23 cellular contexts compared by ENCODE assay signal in the genomic region with DNA sequence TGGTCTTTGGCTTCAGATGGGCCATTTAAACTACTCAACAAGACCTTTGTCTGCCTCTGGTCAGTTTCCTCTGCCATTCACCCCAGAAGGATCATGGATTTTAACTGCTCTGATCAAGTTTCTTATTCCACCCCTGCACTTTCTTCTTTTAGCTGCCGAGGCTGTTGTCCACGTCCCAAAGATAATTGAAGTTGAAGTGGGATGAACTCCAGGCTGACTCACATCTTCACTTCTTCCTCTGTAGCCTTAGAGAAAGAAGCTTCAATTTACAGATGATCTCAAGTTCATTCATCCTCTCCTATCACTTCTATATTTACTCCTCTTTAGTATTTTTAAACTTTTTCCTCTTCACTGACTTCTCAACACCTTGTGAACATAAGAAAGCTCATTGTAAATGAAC.
DNase-seq lines count a peak whose midpoint lies in the region; ATAC-seq and TF ChIP-seq lines count a peak whose summit lies in the region.
"Had no signal": no experiment of that assay in that cellular context is flagged by ENCODE, and none has a peak within 500 bp of the region (broad histone marks: within the 10 kb centered on the region; RNA-seq: fewer than 3 reads in every experiment).

No MANE protein-coding gene starts in this region.

- no peaks in the 10 kb centered on the region for H3K36me3 ChIP-seq in MG63
- no peaks in the 10 kb centered on the region for H3K36me3 ChIP-seq in left lung
- no peaks in the 10 kb centered on the region for H3K36me3 ChIP-seq in gastrocnemius medialis
- H3K36me3 ChIP-seq: BLaER1 treated with 17β-estradiol and CSF1 and Interleukin-3, amounts not matched to agents 10 nM and 100 nM had no signal

- H3K4me3 Mint-ChIP-seq in stimulated activated effector memory CD8-positive, alpha-beta T cell treated with anti-CD3 and anti-CD28 coated beads, Interleukin-12 subunit alpha, Interleukin-12 subunit beta, amount 100 ng/mL, for 72 hours = no peak overlapping the region
- H3K4me3 Mint-ChIP-seq: CD8-positive, alpha-beta memory T cell; GM23338 had no signal

- no peaks in the 10 kb centered on the region for H3K4me1 Mint-ChIP-seq in stimulated activated effector memory CD8-positive, alpha-beta T cell treated with anti-CD3 and anti-CD28 coated beads, Interleukin-12 subunit alpha, Interleukin-12 subunit beta, amount 100 ng/mL, for 72 hours
- H3K4me1 Mint-ChIP-seq: CD8-positive, alpha-beta memory T cell; GM23338 had no signal

- H3K27me3 ChIP-seq in MG63 (no peaks in the 10 kb centered on the region), left lung (no peaks in the 10 kb centered on the region), gastrocnemius medialis (no peaks in the 10 kb centered on the region)
- H3K27me3 ChIP-seq: BLaER1 treated with 17β-estradiol and CSF1 and Interleukin-3, amounts not matched to agents 10 nM and 100 nM had no signal

- H3K9me3 ChIP-seq in MG63 (no peaks in the 10 kb centered on the region), left lung (peaks cover 0 to 8% of the 10 kb centered on the region in 2 donors), gastrocnemius medialis (no peaks in the 10 kb centered on the region)

- no peaks in the 10 kb centered on the region for H3K36me3 Mint-ChIP-seq in stimulated activated effector memory CD8-positive, alpha-beta T cell treated with anti-CD3 and anti-CD28 coated beads, Interleukin-12 subunit alpha, Interleukin-12 subunit beta, amount 100 ng/mL, for 72 hours

- in situ Hi-C loops in gastrocnemius medialis (cut with MboI; ENCODE audit: low sequenced_read_pairs in 4 of 4) = loop anchor here in 1 of 4 donors (10.0 kb wide), 1 partner anchor 352 kb away; no protein-coding TSS in a partner anchor

- H3K4me1 ChIP-seq in left lung (no peaks in the 10 kb centered on the region), gastrocnemius medialis (no peaks in the 10 kb centered on the region)
- H3K4me1 ChIP-seq: BLaER1 treated with 17β-estradiol and CSF1 and Interleukin-3, amounts not matched to agents 10 nM and 100 nM had no signal

- intact Hi-C loops in left lung (cut with DNase I) (loop anchor here in 1 of 2 donors (10.0 kb wide), 1 partner anchor 352 kb away; no protein-coding TSS in a partner anchor), gastrocnemius medialis (cut with DNase I; ENCODE audit: low total_unique reads) (no loop called here)

- peaks cover 3% of the 10 kb centered on the region for H3K9me3 Mint-ChIP-seq in stimulated activated effector memory CD8-positive, alpha-beta T cell treated with anti-CD3 and anti-CD28 coated beads, Interleukin-12 subunit alpha, Interleukin-12 subunit beta, amount 100 ng/mL, for 72 hours

- no peak overlapping the region for H3K27ac Mint-ChIP-seq in stimulated activated effector memory CD8-positive, alpha-beta T cell treated with anti-CD3 and anti-CD28 coated beads, Interleukin-12 subunit alpha, Interleukin-12 subunit beta, amount 100 ng/mL, for 72 hours
- H3K27ac Mint-ChIP-seq: CD8-positive, alpha-beta memory T cell; GM23338 had no signal

- no peak overlapping the region for H3K27ac ChIP-seq in left lung
- H3K27ac ChIP-seq in gastrocnemius medialis = no peak overlapping the region
- H3K27ac ChIP-seq: BLaER1 treated with 17β-estradiol and CSF1 and Interleukin-3, amounts not matched to agents 10 nM and 100 nM; KMS-11 had no signal

- H3K4me3 ChIP-seq in MG63 (no peak overlapping the region), choroid plexus epithelial cell (ENCODE audit: low read depth, low read length) (no peak overlapping the region), left lung (no peak overlapping the region), gastrocnemius medialis (no peak overlapping the region)
- H3K4me3 ChIP-seq: BLaER1 treated with 17β-estradiol and CSF1 and Interleukin-3, amounts not matched to agents 10 nM and 100 nM; GM23338 had no signal

- no peak for TF ChIP-seq POLR2A in gastrocnemius medialis (IDR thresholded peaks at IDR 0.05)

- ATAC-seq in stimulated activated effector memory CD8-positive, alpha-beta T cell treated with anti-CD3 and anti-CD28 coated beads, Interleukin-12 subunit alpha, Interleukin-12 subunit beta, amount 100 ng/mL, for 72 hours = no peak
- ATAC-seq in left lung = no peak
- ATAC-seq in gastrocnemius medialis = no peak
- ATAC-seq: GM23338, HCT116, HepG2, Panc1 had no signal

- TF ChIP-seq CTCF in choroid plexus epithelial cell (conservative IDR thresholded peaks at IDR 0.05; ENCODE audit: low read depth, low read length) (no peak), left lung (IDR thresholded peaks at IDR 0.05) (no peak), gastrocnemius medialis (IDR thresholded peaks at IDR 0.05 in 4 of 5, conservative IDR thresholded peaks at IDR 0.05 in 1 of 5) (no peak)

- DNase-seq in AG20443 (ENCODE audit: low spot score) (peak; percentile 32), MG63 (peak; percentile 11), choroid plexus epithelial cell (ENCODE audit: low read depth) (peak; percentile 12), myocyte (ENCODE audit: low read depth) (peak; percentile 23), left lung (no peak), DMS153 treated with DMSO at 0.1 percent for 48 hours (lab: John Stamatoyannopoulos, UW; ENCODE audit: unreplicated experiment) (no peak), gastrocnemius medialis (no peak)
- DNase-seq in stimulated activated effector memory CD8-positive, alpha-beta T cell treated with anti-CD3 and anti-CD28 coated beads, Interleukin-12 subunit alpha, Interleukin-12 subunit beta, amount 100 ng/mL, for 72 hours (ENCODE audit: low spot score in 2 of 2) = no peak
- DNase-seq: 8988T; CD8-positive, alpha-beta memory T cell; DMS79 treated with DMSO at 0.1 percent for 48 hours; GDM1; MM.1S; NCI-H1092 treated with DMSO at 0.1 percent for 48 hours; NCI-H1694; NCI-H524; Right ventricle myocardium superior had no signal

Comparison
In these comparisons a context has a peak if more than half of its experiments do, and no peak if none do; other contexts are left out.
1. DNase-seq: peak in AG20443 (single experiment), MG63 (single experiment), choroid plexus epithelial cell (single experiment) and myocyte (single experiment); none in stimulated activated effector memory CD8-positive, alpha-beta T cell treated with anti-CD3 and anti-CD28 coated beads, Interleukin-12 subunit alpha, Interleukin-12 subunit beta, amount 100 ng/mL, for 72 hours (0 of 2), left lung (0 of 2), DMS153 treated with DMSO at 0.1 percent for 48 hours (single experiment) and gastrocnemius medialis (0 of 2).